8 cellular contexts compared by ENCODE assay signal in the genomic region with DNA sequence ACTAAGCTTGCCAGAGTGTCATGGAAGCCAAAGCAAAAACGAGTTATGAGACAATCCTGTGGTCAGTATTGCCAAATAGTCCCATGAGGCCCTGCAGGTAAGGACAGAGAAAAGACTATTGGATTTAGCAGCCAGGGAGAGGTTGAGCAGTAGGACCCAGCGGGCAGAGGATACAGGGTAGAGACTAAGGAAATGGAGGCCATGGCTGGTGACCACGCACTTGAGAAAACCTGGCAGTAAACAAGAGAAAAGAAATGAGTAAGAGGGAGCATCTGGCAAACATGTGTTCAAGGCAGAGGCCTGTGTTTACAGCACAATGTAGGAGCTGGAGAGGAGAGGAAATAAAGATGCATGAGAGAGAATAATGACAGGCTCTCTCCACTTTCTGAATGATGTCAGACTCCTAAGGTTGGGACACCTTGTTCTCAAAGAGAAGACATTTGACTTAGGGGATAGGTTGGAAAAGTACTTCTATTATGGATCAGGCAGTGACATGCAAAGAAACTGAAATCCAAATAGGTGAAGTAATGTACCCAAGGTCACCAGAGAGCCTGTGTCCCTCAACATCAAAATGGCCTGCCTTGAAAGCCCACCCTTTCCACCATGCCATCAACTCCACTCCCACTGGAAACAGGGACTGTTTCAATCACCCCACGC. TPM values are rescaled to one million over a fixed set of nuclear protein-coding genes. Genes with fewer than 3 reads are reported as not detected.
DNase-seq lines count a peak whose midpoint lies in the region; ATAC-seq and TF ChIP-seq lines count a peak whose summit lies in the region.

No MANE protein-coding gene starts in this region.

- peak overlapping the region; percentile 29 for H3K4me2 ChIP-seq in fibroblast of lung (ENCODE audit: extremely low read depth, insufficient read depth, low read length)

- H2AFZ ChIP-seq in fibroblast of lung (ENCODE audit: low read length), result no peak overlapping the region

- peak overlapping the region; percentile 32 for H3K27ac Mint-ChIP-seq in activated CD4-positive, alpha-beta T cell treated with anti-CD3 and anti-CD28 coated beads for 36 hours

- peaks cover 28% of the 10 kb centered on the region for H3K4me1 ChIP-seq in fibroblast of lung (ENCODE audit: control insufficient read depth, extremely low read depth, insufficient read depth, low read length)

- H3K9ac ChIP-seq in fibroblast of lung (ENCODE audit: insufficient read depth, low read length), result no peak overlapping the region

- ATAC-seq in activated CD4-positive, alpha-beta T cell treated with anti-CD3 and anti-CD28 coated beads for 36 hours, result peak; percentile 95
- ATAC-seq in HG02885 (IDR thresholded peaks at IDR 0.05; ENCODE audit: poor library complexity, unreplicated experiment), result peak; percentile 53
- ATAC-seq in GM21423 (IDR thresholded peaks at IDR 0.05; ENCODE audit: unreplicated experiment), result no peak

- no peaks in the 10 kb centered on the region for H3K36me3 ChIP-seq in fibroblast of lung (ENCODE audit: control insufficient read depth, insufficient read depth, low read length)

- no peak for TF ChIP-seq CTCF in RWPE1 (conservative IDR thresholded peaks at IDR 0.05; ENCODE audit: low read depth)
- no peak for TF ChIP-seq CTCF in fibroblast of lung (conservative IDR thresholded peaks at IDR 0.05 in 1 of 2, IDR thresholded peaks at IDR 0.05 in 1 of 2; ENCODE audit: low read depth in 1 of 2, low read length in 2 of 2)

- H3K9me3 Mint-ChIP-seq in activated CD4-positive, alpha-beta T cell treated with anti-CD3 and anti-CD28 coated beads for 36 hours (ENCODE audit: low read depth), result no peaks in the 10 kb centered on the region

- H3K27me3 ChIP-seq in fibroblast of lung (ENCODE audit: control insufficient read depth, insufficient read depth, low read length), result no peaks in the 10 kb centered on the region

- peaks cover 73% of the 10 kb centered on the region for H3K79me2 ChIP-seq in fibroblast of lung (ENCODE audit: control insufficient read depth, insufficient read depth, low read length)

- CTCF ChIA-PET in activated CD4-positive, alpha-beta T cell treated with anti-CD3 and anti-CD28 coated beads for 36 hours (lab: Charles Lee), result interaction anchor here (0.9 to 4.9 kb wide), 3 partner anchors 10 to 89 kb away, joined by 3 to 29 read pairs (median 9); partner anchors contain the start of gene CREB3L2
- CTCF ChIA-PET in RWPE1 (lab: Yijun Ruan, JAX), result interaction anchor here (1.4 kb wide), 1 partner anchor 9 kb away, joined by 6 read pairs; the partner anchor contains the start of gene CREB3L2

- H3K27me3 Mint-ChIP-seq in activated CD4-positive, alpha-beta T cell treated with anti-CD3 and anti-CD28 coated beads for 36 hours, result no peaks in the 10 kb centered on the region

- peaks cover 6% of the 10 kb centered on the region for H3K36me3 Mint-ChIP-seq in activated CD4-positive, alpha-beta T cell treated with anti-CD3 and anti-CD28 coated beads for 36 hours (ENCODE audit: low read depth)

- DNase-seq in activated CD4-positive, alpha-beta T cell treated with anti-CD3 and anti-CD28 coated beads for 36 hours, result peak; percentile 58
- no peak for DNase-seq in activated CD4-positive, alpha-beta T cell treated with anti-CD3 and anti-CD28 coated beads, Interleukin-2, amount 50 U/mL, for 48 hours
- DNase-seq in RWPE1 (ENCODE audit: low spot score) (peak; percentile 26), fibroblast of lung (ENCODE audit: low read depth in 2 of 2) (peak; percentile 96 to 98), skeletal muscle cell (ENCODE audit: low read depth) (peak; percentile 98)
- DNase-seq in activated effector memory CD4-positive, alpha-beta T cell treated with anti-CD3 and anti-CD28 coated beads, Interleukin-2, amount 50 U/mL, for 16 hours, result no peak

- H4K20me1 ChIP-seq in fibroblast of lung (ENCODE audit: control insufficient read depth, extremely low read depth, insufficient read depth, low read length), result no peaks in the 10 kb centered on the region

- intact Hi-C loops in activated CD4-positive, alpha-beta T cell treated with anti-CD3 and anti-CD28 coated beads for 36 hours (cut with DNase I, micrococcal nuclease), result no loop called here

- H3K4me3 ChIP-seq in fibroblast of lung (replicated peaks in 1 of 4; ENCODE audit: control extremely low read depth in 1 of 4, insufficient read depth in 1 of 4, low read depth in 3 of 4, low read length in 4 of 4) (peak overlapping the region in 2 of 4 experiments; percentile 30), skeletal muscle cell (ENCODE audit: low read depth, low read length) (no peak overlapping the region)

- H3K4me3 Mint-ChIP-seq in activated CD4-positive, alpha-beta T cell treated with anti-CD3 and anti-CD28 coated beads for 36 hours, result no peak overlapping the region

- H3K9me3 ChIP-seq in fibroblast of lung (ENCODE audit: control insufficient read depth, insufficient read depth, low read depth, low read length), result no peaks in the 10 kb centered on the region

- POLR2A ChIA-PET in activated CD4-positive, alpha-beta T cell treated with anti-CD3 and anti-CD28 coated beads for 36 hours (lab: Charles Lee), result interaction anchor here (0.6 kb wide), 1 partner anchor 883 kb away, joined by 4 read pairs; no protein-coding TSS in a partner anchor
- POLR2A ChIA-PET in RWPE1 (lab: Yijun Ruan, JAX; ENCODE audit: low non-redundant PET), result no interaction called here

- peaks cover 27% of the 10 kb centered on the region for H3K4me1 Mint-ChIP-seq in activated CD4-positive, alpha-beta T cell treated with anti-CD3 and anti-CD28 coated beads for 36 hours

- H3K27ac ChIP-seq in RWPE1, result peak overlapping the region; percentile 65
- peak overlapping the region; percentile 85 for H3K27ac ChIP-seq in fibroblast of lung (ENCODE audit: insufficient read depth, low read length)

RNA-seq across cellular contexts. Expression of gene CREB3L2, which starts 9.0 kb away (rescaled TPM):
- total RNA-seq in activated CD4-positive, alpha-beta T cell treated with anti-CD3 and anti-CD28 coated beads for 36 hours, result 10 to 100 TPM; 24.4 to 28.7 TPM
- total RNA-seq in fibroblast of lung, result 12.6 and 39.3 TPM in 2 replicates
- polyA plus RNA-seq in fibroblast of lung, result 57.9 and 63.7 TPM in 2 replicates
- polyA plus RNA-seq in fibroblast of lung (2012), result 37.1 and 49.5 TPM in 2 replicates
- 96.9 and 155 TPM in 2 replicates for polyA minus RNA-seq in fibroblast of lung (ENCODE audit: low replicate concordance)

Comparison
In these comparisons a context has a peak if more than half of its experiments do, and no peak if none do; other contexts are left out.
1. DNase-seq: peak in activated CD4-positive, alpha-beta T cell treated with anti-CD3 and anti-CD28 coated beads for 36 hours (single experiment), RWPE1 (single experiment), fibroblast of lung (2 of 2) and skeletal muscle cell (single experiment); none in activated CD4-positive, alpha-beta T cell treated with anti-CD3 and anti-CD28 coated beads, Interleukin-2, amount 50 U/mL, for 48 hours (0 of 2) and activated effector memory CD4-positive, alpha-beta T cell treated with anti-CD3 and anti-CD28 coated beads, Interleukin-2, amount 50 U/mL, for 16 hours (single experiment).